1 cellular context compared by ENCODE assay signal in genomic region chr18:47422524-47422923, GRCh38.
TF ChIP-seq lines count a peak whose summit lies in the region.

No MANE protein-coding gene starts in this region.

TF ChIP-seq in SK-N-SH treated with all-trans-retinoic acid at 6 μM for 48 hours, 23 proteins besides CTCF, POLR2A, EP300 and RAD21 (continued from another document):
- TF ChIP-seq POU6F1 (CRISPR knock-in tag; IDR thresholded peaks at IDR 0.05; ENCODE audit: borderline replicate concordance, low read depth) = no peak
- no peak for TF ChIP-seq TCF4 (CRISPR knock-in tag; IDR thresholded peaks at IDR 0.05; ENCODE audit: borderline replicate concordance)
- no peak for TF ChIP-seq GLIS3 (CRISPR knock-in tag; IDR thresholded peaks at IDR 0.05)
- no peak for TF ChIP-seq ZNF70 (CRISPR knock-in tag; IDR thresholded peaks at IDR 0.05)
TF ChIP-seq in SK-N-SH treated with all-trans-retinoic acid at 6 μM for 48 hours: peak in this region for 0.
